Comparison of ENCODE assay signal across 10 cellular contexts in genomic region chr6:99458319-99458718, GRCh38. TPM values are rescaled to one million over a fixed set of nuclear protein-coding genes. Genes with fewer than 3 reads are reported as not detected.
DNase-seq lines count a peak whose midpoint lies in the region; ATAC-seq and TF ChIP-seq lines count a peak whose summit lies in the region.
"Had no signal": no experiment of that assay in that cellular context is flagged by ENCODE, and none has a peak within 500 bp of the region (broad histone marks: within the 10 kb centered on the region; RNA-seq: fewer than 3 reads in every experiment).

No MANE protein-coding gene starts in this region.

- no peaks in the 10 kb centered on the region for H3K27me3 ChIP-seq in PC-3 (ENCODE audit: low read length)
- H3K27me3 ChIP-seq in uterus: no peaks in the 10 kb centered on the region

- H3K4me2 ChIP-seq in PC-3 (ENCODE audit: low read length): no peak overlapping the region

- H3K9me2 ChIP-seq in PC-3 (replicated peaks; ENCODE audit: low read length): no peaks in the 10 kb centered on the region

- H3K9ac ChIP-seq in PC-3 (ENCODE audit: low read length): no peak overlapping the region

- no peaks in the 10 kb centered on the region for H4K20me1 ChIP-seq in PC-3 (ENCODE audit: low read length)

- peaks cover 2 to 20% (median 18%) of the 10 kb centered on the region in 3 donors for H3K36me3 Mint-ChIP-seq in immature natural killer cell

- H3K9me3 ChIP-seq in PC-3 (ENCODE audit: low read length) (no peaks in the 10 kb centered on the region), uterus (no peaks in the 10 kb centered on the region)
- H3K9me3 ChIP-seq: prostate gland had no signal

- intact Hi-C loops in PC-3 (cut with micrococcal nuclease): no loop called here
- intact Hi-C loops in uterus (cut with DNase I; ENCODE audit: low total_unique reads): no loop called here

- H3K4me1 Mint-ChIP-seq in immature natural killer cell: no peaks in the 10 kb centered on the region

- no peaks in the 10 kb centered on the region for H3K79me2 ChIP-seq in PC-3 (ENCODE audit: low read length)

- peak overlapping the region in 2 of 6 donors; percentile 5 to 23 for H3K27ac Mint-ChIP-seq in immature natural killer cell

- TF ChIP-seq CTCF in AG09309 (IDR thresholded peaks at IDR 0.05; ENCODE audit: control insufficient read depth, insufficient read depth, low read depth, low read length, missing control alignments) (peak; percentile 39), PC-3 (conservative IDR thresholded peaks at IDR 0.05; ENCODE audit: low read depth, low read length) (peak; percentile 58), fibroblast of villous mesenchyme (IDR thresholded peaks at IDR 0.05; ENCODE audit: insufficient read depth, low read depth, low read length) (peak; percentile 20), uterus (IDR thresholded peaks at IDR 0.05) (no peak)

- POLR2A ChIA-PET in PC-3 (lab: Charles Lee; ENCODE audit: unreplicated experiment): no interaction called here

- CTCF ChIA-PET in PC-3 (lab: Charles Lee): no interaction called here

- H3K27ac ChIP-seq in PC-3 (ENCODE audit: low read length) (no peak overlapping the region), uterus (no peak overlapping the region)
- H3K27ac ChIP-seq: prostate gland had no signal

- no peak for TF ChIP-seq POLR2A in uterus (IDR thresholded peaks at IDR 0.05)

- no peak overlapping the region for H2AFZ ChIP-seq in PC-3 (ENCODE audit: low read length)

- DNase-seq in AG09309 (ENCODE audit: low read depth) (no peak), PC-3 (peak; percentile 60), fibroblast of villous mesenchyme (ENCODE audit: low read depth) (peak; percentile 19), uterus (no peak), DMS79 treated with DMSO at 0.1 percent for 48 hours (lab: John Stamatoyannopoulos, UW) (no peak), OCI-M2 (lab: John Stamatoyannopoulos, UW; ENCODE audit: unreplicated experiment) (no peak), immature natural killer cell (no peak)
- DNase-seq: activated naive CD4-positive, alpha-beta T cell had no signal

- H3K4me3 ChIP-seq in AG09309 (ENCODE audit: control insufficient read depth, low read depth, low read length) (no peak overlapping the region), PC-3 (ENCODE audit: low read length) (no peak overlapping the region), fibroblast of villous mesenchyme (ENCODE audit: low read depth, low read length) (no peak overlapping the region), uterus (no peak overlapping the region)
- H3K4me3 ChIP-seq: prostate gland had no signal

- H3K27me3 Mint-ChIP-seq in immature natural killer cell (ENCODE audit: low read depth in 3 of 3): peaks cover 0 to 3% (median 0%) of the 10 kb centered on the region in 3 donors

- no peak overlapping the region for H3K4me3 Mint-ChIP-seq in immature natural killer cell

- BruUV-seq in PC-3 (replicated peaks; lab: Mats Ljungman, UMichigan): no TSS peak

- H3F3A ChIP-seq in PC-3 (ENCODE audit: low read length, unreplicated experiment): no peaks in the 10 kb centered on the region

- H3K4me1 ChIP-seq in PC-3 (ENCODE audit: insufficient read depth, low read length): no peaks in the 10 kb centered on the region
- H3K4me1 ChIP-seq in uterus: no peaks in the 10 kb centered on the region
- H3K4me1 ChIP-seq: prostate gland had no signal

- H3K9me3 Mint-ChIP-seq in immature natural killer cell: peaks cover 0 to 7% (median under 1%) of the 10 kb centered on the region in 6 donors

- ATAC-seq in GM18907 (IDR thresholded peaks at IDR 0.05; ENCODE audit: unreplicated experiment) (peak; percentile 58), PC-3 (no peak)

- H3K36me3 ChIP-seq in PC-3 (ENCODE audit: low read depth, low read length): no peaks in the 10 kb centered on the region
- no peaks in the 10 kb centered on the region for H3K36me3 ChIP-seq in uterus
- H3K36me3 ChIP-seq: prostate gland had no signal

RNA-seq across cellular contexts. Expression of gene PNISR, which starts 33.2 kb away (rescaled TPM):
- 37.7 and 42.5 TPM in 2 replicates for total RNA-seq in PC-3 (2014; rRNA removed)
- total RNA-seq in fibroblast of villous mesenchyme: 44.8 and 82.0 TPM in 2 replicates
- total RNA-seq in uterus: 100 to 1,000 TPM; 107 to 265 (median 153) TPM
- 10 to 100 TPM; 48.7 to 68.3 (median 65.5) TPM for polyA plus RNA-seq in immature natural killer cell

RNA-seq across cellular contexts. Expression of gene USP45, which starts 56.9 kb away (rescaled TPM):
- total RNA-seq in PC-3 (2014; rRNA removed): 8.3 and 9.3 TPM in 2 replicates
- 27.1 and 29.4 TPM in 2 replicates for total RNA-seq in fibroblast of villous mesenchyme
- total RNA-seq in uterus: 10 to 100 TPM; 27.1 to 46.2 (median 29.5) TPM
- polyA plus RNA-seq in immature natural killer cell: 1 to 10 TPM; 2.3 to 3.5 (median 3.2) TPM

Comparison
In these comparisons a context has a peak if more than half of its experiments do, and no peak if none do; other contexts are left out.
1. DNase-seq: peak in PC-3 (single experiment) and fibroblast of villous mesenchyme (single experiment); none in AG09309 (single experiment), uterus (0 of 2), DMS79 treated with DMSO at 0.1 percent for 48 hours (single experiment), OCI-M2 (single experiment) and immature natural killer cell (0 of 3).
2. CTCF ChIP-seq: peak in AG09309 (single experiment), PC-3 (single experiment) and fibroblast of villous mesenchyme (single experiment); none in uterus (0 of 4).